ENCODE assay signal across 23 cellular contexts in the genomic region with DNA sequence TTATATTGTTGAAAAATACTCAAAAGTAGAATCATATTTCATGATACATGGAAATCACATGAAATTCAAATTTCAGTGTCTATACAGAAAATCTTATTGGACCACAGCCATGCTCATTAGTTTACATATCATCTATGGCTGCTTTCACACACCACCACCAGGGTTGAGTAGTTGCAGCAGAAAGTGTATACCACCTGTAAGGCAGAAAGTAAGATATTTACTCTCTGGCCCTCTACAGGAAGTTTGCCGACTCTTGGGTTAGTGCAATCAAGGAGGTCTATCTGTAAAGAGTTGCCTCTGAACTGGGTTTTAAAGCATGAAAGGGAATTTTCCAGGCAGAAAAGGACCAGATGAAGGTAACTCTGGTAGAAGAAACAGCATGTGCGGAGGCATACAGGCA.
"Had no signal": no experiment of that assay in that cellular context is flagged by ENCODE, and none has a peak within 500 bp of the region (broad histone marks: within the 10 kb centered on the region; RNA-seq: fewer than 3 reads in every experiment).

No MANE protein-coding gene starts in this region.

- H3K4me1 ChIP-seq: left ventricle myocardium inferior, right atrium auricular region, right lobe of liver, tibial nerve, uterus had no signal

- H3K27me3 Mint-ChIP-seq: stimulated activated naive CD8-positive, alpha-beta T cell treated with anti-CD3 and anti-CD28 coated beads, Interleukin-15, amount 100 ng/mL, for 72 hours had no signal

- H3K36me3 Mint-ChIP-seq: naive thymus-derived CD4-positive, alpha-beta T cell; natural killer cell treated with Interleukin-12 subunit alpha and Interleukin-12 subunit beta and Interleukin-15 and Interleukin-18, amount 100 ng/mL, for 72 hours; stimulated activated memory B cell treated with anti-CD40 and anti-IgM and Interleukin-4, amounts not matched to agents 10 μg/mL and 1 μg/mL and 100 μg/mL, for 72 hours; type B pancreatic cell had no signal

- H3K27me3 ChIP-seq: ovary, right atrium auricular region, right lobe of liver, tibial nerve, uterus had no signal

- H3K9me3 Mint-ChIP-seq: natural killer cell treated with Interleukin-12 subunit alpha and Interleukin-12 subunit beta and Interleukin-15 and Interleukin-18, amount 100 ng/mL, for 72 hours; stimulated activated memory B cell treated with anti-CD40 and anti-IgM and Interleukin-4, amounts not matched to agents 10 μg/mL and 1 μg/mL and 100 μg/mL, for 72 hours; stimulated activated naive CD8-positive, alpha-beta T cell treated with anti-CD3 and anti-CD28 coated beads, Interleukin-15, amount 100 ng/mL, for 72 hours; type B pancreatic cell had no signal

- H3K4me3 ChIP-seq: left ventricle myocardium inferior, lung, mucosa of descending colon, ovary, right atrium auricular region, right lobe of liver, smooth muscle cell, tibial nerve, uterus had no signal

- H3K4me3 Mint-ChIP-seq: naive thymus-derived CD4-positive, alpha-beta T cell; natural killer cell treated with Interleukin-12 subunit alpha and Interleukin-12 subunit beta and Interleukin-15 and Interleukin-18, amount 100 ng/mL, for 72 hours; stimulated activated memory B cell treated with anti-CD40 and anti-IgM and Interleukin-4, amounts not matched to agents 10 μg/mL and 1 μg/mL and 100 μg/mL, for 72 hours; stimulated activated naive CD8-positive, alpha-beta T cell treated with anti-CD3 and anti-CD28 coated beads, Interleukin-15, amount 100 ng/mL, for 72 hours; type B pancreatic cell had no signal

- H3K4me1 Mint-ChIP-seq: naive thymus-derived CD4-positive, alpha-beta T cell; stimulated activated memory B cell treated with anti-CD40 and anti-IgM and Interleukin-4, amounts not matched to agents 10 μg/mL and 1 μg/mL and 100 μg/mL, for 72 hours; stimulated activated naive CD8-positive, alpha-beta T cell treated with anti-CD3 and anti-CD28 coated beads, Interleukin-15, amount 100 ng/mL, for 72 hours had no signal

- H3K27ac Mint-ChIP-seq: naive thymus-derived CD4-positive, alpha-beta T cell; natural killer cell treated with Interleukin-12 subunit alpha and Interleukin-12 subunit beta and Interleukin-15 and Interleukin-18, amount 100 ng/mL, for 72 hours; progenitor cell of endocrine pancreas; stimulated activated memory B cell treated with anti-CD40 and anti-IgM and Interleukin-4, amounts not matched to agents 10 μg/mL and 1 μg/mL and 100 μg/mL, for 72 hours; stimulated activated naive CD8-positive, alpha-beta T cell treated with anti-CD3 and anti-CD28 coated beads, Interleukin-15, amount 100 ng/mL, for 72 hours; type B pancreatic cell had no signal

- H3K9me3 ChIP-seq: left ventricle myocardium inferior, mucosa of descending colon, ovary, right atrium auricular region, right lobe of liver, tibial nerve, uterus had no signal

- ATAC-seq: mucosa of descending colon; naive thymus-derived CD4-positive, alpha-beta T cell; natural killer cell treated with Interleukin-12 subunit alpha and Interleukin-12 subunit beta and Interleukin-15 and Interleukin-18, amount 100 ng/mL, for 72 hours; right lobe of liver; stimulated activated memory B cell treated with anti-CD40 and anti-IgM and Interleukin-4, amounts not matched to agents 10 μg/mL and 1 μg/mL and 100 μg/mL, for 72 hours; stimulated activated naive CD8-positive, alpha-beta T cell treated with anti-CD3 and anti-CD28 coated beads, Interleukin-15, amount 100 ng/mL, for 72 hours had no signal

- H3K27ac ChIP-seq: left ventricle myocardium inferior, ovary, right atrium auricular region, right lobe of liver, tibial nerve, uterus had no signal

- DNase-seq: islet precursor cell; left ventricle myocardium inferior; midbrain; mucosa of descending colon; naive thymus-derived CD4-positive, alpha-beta T cell; ovary; right lobe of liver; stimulated activated CD4-positive, alpha-beta T cell treated with anti-CD3 and anti-CD28 coated beads, Interleukin-1b, Interleukin-23, amount 100 ng/mL, for 48 hours; stimulated activated CD4-positive, alpha-beta T cell treated with anti-CD3 and anti-CD28 coated beads, Interleukin-2, amount 100 ng/mL, for 48 hours; stimulated activated CD4-positive, alpha-beta T cell treated with anti-CD3 and anti-CD28 coated beads, Interleukin-4, amount 100 ng/mL, for 4 hours; stimulated activated CD8-positive, alpha-beta memory T cell treated with anti-CD3 and anti-CD28 coated beads, Interleukin-4, amount 100 ng/mL, for 48 hours; stimulated activated naive CD4-positive, alpha-beta T cell treated with Interleukin-2 at 50 U/mL for 16 hours; stimulated activated naive CD8-positive, alpha-beta T cell treated with anti-CD3 and anti-CD28 coated beads, Interleukin-15, amount 100 ng/mL, for 72 hours; substantia nigra; uterus had no signal

- H3K4me2 ChIP-seq: smooth muscle cell had no signal

- H3K36me3 ChIP-seq: left ventricle myocardium inferior, ovary, right atrium auricular region, right lobe of liver, tibial nerve, uterus had no signal
